16 cellular contexts compared by ENCODE assay signal in the genomic region with DNA sequence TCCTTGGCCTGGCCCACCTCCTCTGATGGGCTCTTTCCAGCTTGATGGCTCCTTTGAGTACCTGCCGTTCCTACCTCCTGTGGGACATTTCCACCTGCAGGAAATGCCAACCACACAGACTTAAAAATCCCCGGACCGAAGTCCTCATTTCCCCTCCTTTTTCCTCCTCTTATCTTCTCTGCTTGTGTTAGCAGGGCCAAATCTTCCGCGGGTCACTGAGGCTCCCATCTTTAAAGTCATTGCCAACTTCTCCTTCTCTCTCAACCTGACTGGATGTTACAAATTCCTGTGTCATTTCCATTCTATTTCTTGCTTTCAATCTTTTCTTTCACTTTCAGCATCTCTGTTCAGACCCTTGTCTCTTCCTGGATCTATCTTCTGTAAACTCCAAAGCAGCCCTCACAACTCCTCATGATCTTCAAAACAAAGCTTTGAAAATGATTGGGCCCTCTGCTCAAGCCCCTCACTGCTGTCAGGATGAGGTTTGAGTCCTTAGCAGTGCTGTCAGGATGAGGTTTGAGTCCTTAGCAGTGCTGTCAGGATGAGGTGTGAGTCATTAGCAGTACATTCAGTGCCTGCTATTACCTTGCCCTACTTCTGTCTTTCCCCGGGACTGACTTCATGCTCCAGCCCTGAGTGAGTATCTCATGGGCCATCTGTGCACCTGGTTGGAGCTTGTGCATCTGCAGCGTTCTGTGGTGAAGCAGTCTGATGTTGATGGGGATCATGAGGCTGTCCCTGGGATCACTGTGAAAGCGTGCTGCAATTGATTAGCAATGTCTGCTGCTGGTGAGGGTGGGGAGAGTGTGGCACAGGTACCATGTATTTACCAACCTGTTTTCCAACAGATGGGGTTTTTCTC.
DNase-seq lines count a peak whose midpoint lies in the region; ATAC-seq, FAIRE-seq and TF ChIP-seq lines count a peak whose summit lies in the region.
"Had no signal": no experiment of that assay in that cellular context is flagged by ENCODE, and none has a peak within 500 bp of the region (broad histone marks: within the 10 kb centered on the region; RNA-seq: fewer than 3 reads in every experiment).

No MANE protein-coding gene starts in this region.

- H3K4me1 ChIP-seq in neural progenitor cell (peaks cover 9% of the 10 kb centered on the region), GM23338 (ENCODE audit: insufficient read depth) (no peaks in the 10 kb centered on the region)
- H3K4me1 ChIP-seq: SJSA1 had no signal

- H3K4me1 Mint-ChIP-seq in activated naive CD8-positive, alpha-beta T cell treated with anti-CD3 and anti-CD28 coated beads for 36 hours, result peaks cover 39% of the 10 kb centered on the region
- H3K4me1 Mint-ChIP-seq in neural progenitor cell (peaks cover 15% of the 10 kb centered on the region), GM23338 (no peaks in the 10 kb centered on the region; the same call in 2 of the 3 replicates)

- FAIRE-seq in HTR-8/SVneo (lab: Jason Lieb, UNC), result peak; percentile 16
- FAIRE-seq: A204.1, colon, D721Med, H54 had no signal

- H2AFZ ChIP-seq in neural progenitor cell (replicated peaks) (peak overlapping the region; percentile 17), GM23338 (no peak overlapping the region)

- H4K20me1 ChIP-seq in neural progenitor cell (ENCODE audit: low read depth) (no peaks in the 10 kb centered on the region), GM23338 (replicated peaks; ENCODE audit: insufficient read depth) (no peaks in the 10 kb centered on the region)

- no peaks in the 10 kb centered on the region for H3K27me3 ChIP-seq in neural progenitor cell
- no peaks in the 10 kb centered on the region for H3K27me3 ChIP-seq in GM23338 (ENCODE audit: insufficient read depth)

- TF ChIP-seq CTCF in neural progenitor cell (IDR thresholded peaks at IDR 0.05), result no peak
- TF ChIP-seq CTCF in GM23338 (conservative IDR thresholded peaks at IDR 0.05; ENCODE audit: low read depth in 2 of 2), result no peak

- no peak overlapping the region for H3K27ac ChIP-seq in neural progenitor cell
- H3K27ac ChIP-seq in GM23338 (ENCODE audit: low read depth), result no peak overlapping the region
- H3K27ac ChIP-seq: SJSA1 had no signal

- H3K79me2 ChIP-seq in neural progenitor cell (ENCODE audit: low read depth) (no peaks in the 10 kb centered on the region), GM23338 (replicated peaks; ENCODE audit: insufficient read depth) (no peaks in the 10 kb centered on the region)

- H3K4me3 Mint-ChIP-seq in activated naive CD8-positive, alpha-beta T cell treated with anti-CD3 and anti-CD28 coated beads for 36 hours, result peak overlapping the region; percentile 13
- H3K4me3 Mint-ChIP-seq in neural progenitor cell, result no peak overlapping the region
- no peak overlapping the region for H3K4me3 Mint-ChIP-seq in GM23338
- H3K4me3 Mint-ChIP-seq: type B pancreatic cell had no signal

- H3K9me3 ChIP-seq in neural progenitor cell (ENCODE audit: low read depth), result no peaks in the 10 kb centered on the region
- H3K9me3 ChIP-seq: SJSA1 had no signal

- H3F3A ChIP-seq in neural progenitor cell (ENCODE audit: low read depth), result no peaks in the 10 kb centered on the region
- no peaks in the 10 kb centered on the region for H3F3A ChIP-seq in GM23338 (replicated peaks; ENCODE audit: low read depth)

- DNase-seq in NCI-H2171 treated with DMSO at 0.1 percent for 48 hours (lab: John Stamatoyannopoulos, UW) (peak; percentile 39), NCI-H2171 (lab: John Stamatoyannopoulos, UW) (no peak), HTR-8/SVneo (ENCODE audit: insufficient read length, low spot score) (no peak), neural progenitor cell (ENCODE audit: low spot score) (no peak), GM23338 (ENCODE audit: low spot score) (no peak)
- DNase-seq in activated naive CD8-positive, alpha-beta T cell treated with anti-CD3 and anti-CD28 coated beads for 36 hours, result no peak
- DNase-seq: NCI-H1417 treated with DMSO at 0.1 percent for 48 hours, NCI-H526 treated with DMSO at 0.1 percent for 48 hours had no signal

- H3K36me3 Mint-ChIP-seq in activated naive CD8-positive, alpha-beta T cell treated with anti-CD3 and anti-CD28 coated beads for 36 hours, result no peaks in the 10 kb centered on the region
- H3K36me3 Mint-ChIP-seq in neural progenitor cell (no peaks in the 10 kb centered on the region), GM23338 (ENCODE audit: low read depth) (no peaks in the 10 kb centered on the region)
- H3K36me3 Mint-ChIP-seq: type B pancreatic cell had no signal

- no peak overlapping the region for H3K9ac ChIP-seq in neural progenitor cell

- no peak for ATAC-seq in HG02981 (IDR thresholded peaks at IDR 0.05; ENCODE audit: unreplicated experiment)
- ATAC-seq in HG02884 (IDR thresholded peaks at IDR 0.05; ENCODE audit: unreplicated experiment), result no peak
- no peak for ATAC-seq in GM23338

- no peaks in the 10 kb centered on the region for H3K9me2 ChIP-seq in GM23338 (ENCODE audit: insufficient read depth)

- H3K27ac Mint-ChIP-seq in activated naive CD8-positive, alpha-beta T cell treated with anti-CD3 and anti-CD28 coated beads for 36 hours, result peak overlapping the region; percentile 70
- no peak overlapping the region for H3K27ac Mint-ChIP-seq in neural progenitor cell
- no peak overlapping the region for H3K27ac Mint-ChIP-seq in GM23338
- H3K27ac Mint-ChIP-seq: type B pancreatic cell had no signal

- peaks cover 4% of the 10 kb centered on the region for H3K27me3 Mint-ChIP-seq in activated naive CD8-positive, alpha-beta T cell treated with anti-CD3 and anti-CD28 coated beads for 36 hours
- H3K27me3 Mint-ChIP-seq in neural progenitor cell (ENCODE audit: insufficient read depth, low read depth), result peaks cover 13% of the 10 kb centered on the region
- no peaks in the 10 kb centered on the region for H3K27me3 Mint-ChIP-seq in GM23338 (ENCODE audit: insufficient read depth, low read depth, poor library complexity)

- H3K4me2 ChIP-seq in neural progenitor cell, result no peak overlapping the region
- H3K4me2 ChIP-seq in GM23338, result no peak overlapping the region

- H3K36me3 ChIP-seq in neural progenitor cell (no peaks in the 10 kb centered on the region), GM23338 (ENCODE audit: insufficient read depth) (no peaks in the 10 kb centered on the region)
- H3K36me3 ChIP-seq: SJSA1 had no signal

- peaks cover 2% of the 10 kb centered on the region for H3K9me3 Mint-ChIP-seq in activated naive CD8-positive, alpha-beta T cell treated with anti-CD3 and anti-CD28 coated beads for 36 hours
- H3K9me3 Mint-ChIP-seq in neural progenitor cell (no peaks in the 10 kb centered on the region), GM23338 (peaks cover 5% of the 10 kb centered on the region; the same call in 1 of the 3 replicates)
- H3K9me3 Mint-ChIP-seq: type B pancreatic cell had no signal

- no peak overlapping the region for H3K4me3 ChIP-seq in neural progenitor cell
- H3K4me3 ChIP-seq in GM23338, result no peak overlapping the region
- H3K4me3 ChIP-seq: SJSA1 had no signal

TF ChIP-seq in GM23338, 12 proteins besides CTCF, POLR2A, EP300 and RAD21 (continues in another document):
- TF ChIP-seq ZNF331 (CRISPR knock-in tag; IDR thresholded peaks at IDR 0.05; ENCODE audit: low read depth) (no peak), STAT1 (IDR thresholded peaks at IDR 0.05; ENCODE audit: unreplicated experiment) (no peak), EZH2phosphoT487 (IDR thresholded peaks at IDR 0.05; ENCODE audit: unreplicated experiment) (no peak), POLR2AphosphoS5 (IDR thresholded peaks at IDR 0.05; ENCODE audit: low read depth) (no peak), JUNB (IDR thresholded peaks at IDR 0.05; ENCODE audit: unreplicated experiment) (no peak), NANOG (IDR thresholded peaks at IDR 0.05; ENCODE audit: borderline replicate concordance) (no peak), CREB1 (CRISPR knock-in tag; IDR thresholded peaks at IDR 0.05; ENCODE audit: low read depth) (no peak)
- TF ChIP-seq, protein P1, sequence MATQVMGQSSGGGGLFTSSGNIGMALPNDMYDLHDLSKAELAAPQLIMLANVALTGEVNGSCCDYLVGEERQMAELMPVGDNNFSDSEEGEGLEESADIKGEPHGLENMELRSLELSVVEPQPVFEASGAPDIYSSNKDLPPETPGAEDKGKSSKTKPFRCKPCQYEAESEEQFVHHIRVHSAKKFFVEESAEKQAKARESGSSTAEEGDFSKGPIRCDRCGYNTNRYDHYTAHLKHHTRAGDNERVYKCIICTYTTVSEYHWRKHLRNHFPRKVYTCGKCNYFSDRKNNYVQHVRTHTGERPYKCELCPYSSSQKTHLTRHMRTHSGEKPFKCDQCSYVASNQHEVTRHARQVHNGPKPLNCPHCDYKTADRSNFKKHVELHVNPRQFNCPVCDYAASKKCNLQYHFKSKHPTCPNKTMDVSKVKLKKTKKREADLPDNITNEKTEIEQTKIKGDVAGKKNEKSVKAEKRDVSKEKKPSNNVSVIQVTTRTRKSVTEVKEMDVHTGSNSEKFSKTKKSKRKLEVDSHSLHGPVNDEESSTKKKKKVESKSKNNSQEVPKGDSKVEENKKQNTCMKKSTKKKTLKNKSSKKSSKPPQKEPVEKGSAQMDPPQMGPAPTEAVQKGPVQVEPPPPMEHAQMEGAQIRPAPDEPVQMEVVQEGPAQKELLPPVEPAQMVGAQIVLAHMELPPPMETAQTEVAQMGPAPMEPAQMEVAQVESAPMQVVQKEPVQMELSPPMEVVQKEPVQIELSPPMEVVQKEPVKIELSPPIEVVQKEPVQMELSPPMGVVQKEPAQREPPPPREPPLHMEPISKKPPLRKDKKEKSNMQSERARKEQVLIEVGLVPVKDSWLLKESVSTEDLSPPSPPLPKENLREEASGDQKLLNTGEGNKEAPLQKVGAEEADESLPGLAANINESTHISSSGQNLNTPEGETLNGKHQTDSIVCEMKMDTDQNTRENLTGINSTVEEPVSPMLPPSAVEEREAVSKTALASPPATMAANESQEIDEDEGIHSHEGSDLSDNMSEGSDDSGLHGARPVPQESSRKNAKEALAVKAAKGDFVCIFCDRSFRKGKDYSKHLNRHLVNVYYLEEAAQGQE (IDR thresholded peaks at IDR 0.05; ENCODE audit: unreplicated experiment), result no peak
